Comparison of ENCODE assay signal across 10 cellular contexts in genomic region chr16:89444151-89444723, GRCh38. TPM values are rescaled to one million over a fixed set of nuclear protein-coding genes. Genes with fewer than 3 reads are reported as not detected.
DNase-seq lines count a peak whose midpoint lies in the region; ATAC-seq and TF ChIP-seq lines count a peak whose summit lies in the region.
"Had no signal": no experiment of that assay in that cellular context is flagged by ENCODE, and none has a peak within 500 bp of the region (broad histone marks: within the 10 kb centered on the region; RNA-seq: fewer than 3 reads in every experiment).

No MANE protein-coding gene starts in this region.

- peaks cover 99% of the 10 kb centered on the region for H3K79me2 ChIP-seq in osteoblast (ENCODE audit: insufficient read depth, low read length)

- H3K4me1 ChIP-seq in CD8-positive, alpha-beta T cell (ENCODE audit: insufficient read depth, low read length) = peaks cover 98% of the 10 kb centered on the region
- peaks cover 44% of the 10 kb centered on the region for H3K4me1 ChIP-seq in osteoblast (ENCODE audit: insufficient read depth, low read length)

- no peak overlapping the region for H3K4me3 ChIP-seq in CD8-positive, alpha-beta T cell (ENCODE audit: low read depth, low read length)
- peak overlapping the region; percentile 25 for H3K4me3 ChIP-seq in Jurkat, Clone E6-1 (ENCODE audit: low read length)
- no peak overlapping the region for H3K4me3 ChIP-seq in osteoblast (ENCODE audit: insufficient read depth, low read length)

- H3K27me3 ChIP-seq in CD8-positive, alpha-beta T cell (ENCODE audit: insufficient read depth, low read length) = no peaks in the 10 kb centered on the region
- H3K27me3 ChIP-seq in osteoblast (ENCODE audit: insufficient read depth, low read length) = no peaks in the 10 kb centered on the region

- POLR2A ChIA-PET in CD8-positive, alpha-beta T cell (lab: Charles Lee) = interaction anchor here (0.8 to 1.3 kb wide), 6 partner anchors 8 to 45 kb away, joined by 3 to 5 read pairs (median 3); no protein-coding TSS in a partner anchor

- H3K27ac Mint-ChIP-seq in CD8-positive, alpha-beta T cell = peak overlapping the region; percentile 80
- peak overlapping the region; percentile 54 to 96 (median 86) for H3K27ac Mint-ChIP-seq in brain

- no peaks in the 10 kb centered on the region for H3K9me3 ChIP-seq in CD8-positive, alpha-beta T cell (ENCODE audit: low read length)
- H3K9me3 ChIP-seq in osteoblast (ENCODE audit: low read depth, low read length) = no peaks in the 10 kb centered on the region

- intact Hi-C loops in CD8-positive, alpha-beta T cell (cut with DNase I, micrococcal nuclease) = loop anchor here (1.0 to 5.0 kb wide), 3 partner anchors 9 to 43 kb away; no protein-coding TSS in a partner anchor

- peaks cover 92% of the 10 kb centered on the region for H3K4me1 Mint-ChIP-seq in CD8-positive, alpha-beta T cell (ENCODE audit: low read depth)
- H3K4me1 Mint-ChIP-seq in brain = peaks cover 97% of the 10 kb centered on the region

- H3K36me3 Mint-ChIP-seq in CD8-positive, alpha-beta T cell = peaks cover 14% of the 10 kb centered on the region
- peaks cover 18% of the 10 kb centered on the region for H3K36me3 Mint-ChIP-seq in brain

- no peak for DNase-seq in CD8-positive, alpha-beta T cell
- DNase-seq in Jurkat, Clone E6-1 (ENCODE audit: low read depth, low spot score) = peak; percentile 90
- DNase-seq in osteoblast (ENCODE audit: insufficient read length, low spot score, missing footprints) (no peak), hepatic stellate cell (ENCODE audit: low spot score) (no peak), mesenteric fat pad (ENCODE audit: low spot score) (no peak)
- no peak for DNase-seq in stimulated activated naive CD4-positive, alpha-beta T cell (lab: John Stamatoyannopoulos, UW)
- DNase-seq: amniotic stem cell, NCI-H524 treated with DMSO at 0.1 percent for 48 hours, T-helper 9 cell had no signal

- no peak for ATAC-seq in CD8-positive, alpha-beta T cell

- H4K20me1 ChIP-seq in osteoblast (ENCODE audit: insufficient read depth, low read length) = peaks cover 87% of the 10 kb centered on the region

- no peaks in the 10 kb centered on the region for H3K36me3 ChIP-seq in CD8-positive, alpha-beta T cell (ENCODE audit: insufficient read depth, low read length)
- no peaks in the 10 kb centered on the region for H3K36me3 ChIP-seq in osteoblast (ENCODE audit: insufficient read depth, low read length)

- no peak for TF ChIP-seq CTCF in CD8-positive, alpha-beta T cell (IDR thresholded peaks at IDR 0.05)
- no peak for TF ChIP-seq CTCF in brain (conservative IDR thresholded peaks at IDR 0.05)
- TF ChIP-seq CTCF in osteoblast (IDR thresholded peaks at IDR 0.05; ENCODE audit: extremely low read depth, low read depth, low read length) = no peak

- peak overlapping the region; percentile 65 for H3K4me2 ChIP-seq in osteoblast (ENCODE audit: insufficient read depth, low read length)

- H3K4me3 Mint-ChIP-seq in CD8-positive, alpha-beta T cell = peak overlapping the region; percentile 71
- H3K4me3 Mint-ChIP-seq in brain = peak overlapping the region; percentile 9 to 73 (median 65)

- H3K27ac ChIP-seq in CD8-positive, alpha-beta T cell (ENCODE audit: low read depth, low read length) = no peak overlapping the region
- peak overlapping the region; percentile 83 for H3K27ac ChIP-seq in osteoblast (ENCODE audit: low read depth, low read length)

- H2AFZ ChIP-seq in osteoblast (ENCODE audit: low read length) = no peak overlapping the region

- no peaks in the 10 kb centered on the region for H3K9me3 Mint-ChIP-seq in CD8-positive, alpha-beta T cell
- H3K9me3 Mint-ChIP-seq in brain = peaks cover 0 to 2% (median 0%) of the 10 kb centered on the region in 5 experiments

- H3K27me3 Mint-ChIP-seq in CD8-positive, alpha-beta T cell (ENCODE audit: low read depth) = no peaks in the 10 kb centered on the region
- H3K27me3 Mint-ChIP-seq in brain = no peaks in the 10 kb centered on the region

- CTCF ChIA-PET in CD8-positive, alpha-beta T cell (lab: Charles Lee) = interaction anchor here (0.9 to 1.3 kb wide), 3 partner anchors 44 to 127 kb away, joined by 3 read pairs; partner anchors contain the start of gene SPG7

RNA-seq across cellular contexts. Expression of gene ANKRD11, which starts 46.1 kb away (rescaled TPM):
- total RNA-seq in CD8-positive, alpha-beta T cell = 100 to 1,000 TPM; 257 to 260 TPM
- 94.5 TPM for polyA plus RNA-seq in Jurkat, Clone E6-1 (2012; ENCODE audit: insufficient read depth, insufficient read length)
- 53.2 TPM for polyA plus RNA-seq in brain (ENCODE audit: insufficient read depth, low read depth, low replicate concordance)
- total RNA-seq in osteoblast (78.4 and 97.4 TPM in 2 replicates), mesenteric fat pad (120 TPM)
